ENCODE assay signal across 8 cellular contexts in genomic region chr15:60005352-60006202, GRCh38. TPM values are rescaled to one million over a fixed set of nuclear protein-coding genes. Genes with fewer than 3 reads are reported as not detected.
DNase-seq lines count a peak whose midpoint lies in the region; ATAC-seq and TF ChIP-seq lines count a peak whose summit lies in the region.

No MANE protein-coding gene starts in this region.

- DNase-seq in NCI-H82 (lab: John Stamatoyannopoulos, UW) (peak; percentile 49), NCI-H82 treated with DMSO at 0.1 percent for 48 hours (lab: John Stamatoyannopoulos, UW; ENCODE audit: unreplicated experiment) (no peak), T-cell (peak in 1 of 34 experiments; percentile 2), heart right ventricle (no peak), spleen (peak; percentile 73), thyroid gland (no peak), erythroblast (lab: John Stamatoyannopoulos, UW) (no peak)

- H3K27me3 ChIP-seq in heart right ventricle (peaks cover 39 to 100% (median 100%) of the 10 kb centered on the region in 7 donors), spleen (replicated peaks in 1 of 7) (peaks cover 22 to 100% (median 99%) of the 10 kb centered on the region in 7 donors), thyroid gland (peaks cover 93% of the 10 kb centered on the region)

- peak overlapping the region; percentile 34 to 49 for H3K27ac Mint-ChIP-seq in T-cell

- CTCF ChIA-PET in T-cell (lab: Charles Lee): interaction anchor here in 1 of 2 donors (0.6 kb wide), 1 partner anchor 344 kb away, joined by 4 read pairs; no protein-coding TSS in a partner anchor

- H3K27ac ChIP-seq in heart right ventricle (no peak overlapping the region), spleen (no peak overlapping the region), thyroid gland (no peak overlapping the region)

- peaks cover 29 to 48% (median 44%) of the 10 kb centered on the region in 3 donors for H3K4me1 Mint-ChIP-seq in T-cell

- intact Hi-C loops in heart right ventricle (cut with DNase I): no loop called here
- intact Hi-C loops in spleen (cut with DNase I; ENCODE audit: low total_unique reads): no loop called here
- intact Hi-C loops in thyroid gland (cut with DNase I): no loop called here

- H3K36me3 Mint-ChIP-seq in T-cell: peaks cover 9% of the 10 kb centered on the region

- H3K4me3 ChIP-seq in heart right ventricle (peak overlapping the region; percentile 7 to 59 (median 49)), spleen (peak overlapping the region; percentile 39 to 66 (median 50)), thyroid gland (replicated peaks in 1 of 3) (peak overlapping the region in 1 of 3 donors; percentile 30)

- TF ChIP-seq CTCF in heart right ventricle (IDR thresholded peaks at IDR 0.05) (no peak), spleen (IDR thresholded peaks at IDR 0.05 in 8 of 11, conservative IDR thresholded peaks at IDR 0.05 in 3 of 11) (no peak), thyroid gland (IDR thresholded peaks at IDR 0.05) (no peak)

- H3K9me3 ChIP-seq in heart right ventricle: no peaks in the 10 kb centered on the region
- H3K9me3 ChIP-seq in spleen: peaks cover 0 to 20% (median 0%) of the 10 kb centered on the region in 8 donors
- H3K9me3 ChIP-seq in thyroid gland: no peaks in the 10 kb centered on the region

- peaks cover 13 to 36% (median 32%) of the 10 kb centered on the region in 9 donors for H3K4me1 ChIP-seq in heart right ventricle
- peaks cover 31 to 39% (median 34%) of the 10 kb centered on the region in 6 donors for H3K4me1 ChIP-seq in spleen
- peaks cover 28 to 34% of the 10 kb centered on the region in 2 donors for H3K4me1 ChIP-seq in thyroid gland

- peaks cover 79 to 92% of the 10 kb centered on the region in 2 donors for H3K27me3 Mint-ChIP-seq in T-cell

- WGBS in heart right ventricle, 2 donors: 1 to 3% methylated on average over 77 of the region's 77 CpGs
- WGBS in spleen, 5 donors: 2 to 5% (median 4%) methylated on average over 35 to 77 of the region's 77 CpGs
- 4 to 6% methylated on average over 16 to 31 of the region's 77 CpGs for WGBS in thyroid gland, 2 donors

- peak in 2 of 4 experiments; percentile 14 to 18 for ATAC-seq in T-cell (replicated peaks in 1 of 4)
- ATAC-seq in heart right ventricle: peak in 2 of 8 donors; percentile 21 to 42
- no peak for ATAC-seq in GM19452 (IDR thresholded peaks at IDR 0.05; ENCODE audit: unreplicated experiment)

- TF ChIP-seq POLR2A in spleen (IDR thresholded peaks at IDR 0.05) (no peak), thyroid gland (IDR thresholded peaks at IDR 0.05) (no peak), erythroblast (IDR thresholded peaks at IDR 0.05; ENCODE audit: low read length) (no peak)

- peaks cover 4 to 17% (median 5%) of the 10 kb centered on the region in 3 donors for H3K9me3 Mint-ChIP-seq in T-cell

- peak overlapping the region; percentile 84 to 98 (median 87) for H3K4me3 Mint-ChIP-seq in T-cell

- POLR2A ChIA-PET in T-cell (lab: Charles Lee): interaction anchor here in 1 of 2 donors (0.6 kb wide), 1 partner anchor 167 kb away, joined by 3 read pairs; no protein-coding TSS in a partner anchor

- H3K36me3 ChIP-seq in heart right ventricle: peaks cover 0 to 5% (median 0%) of the 10 kb centered on the region in 9 donors
- H3K36me3 ChIP-seq in spleen: no peaks in the 10 kb centered on the region
- no peaks in the 10 kb centered on the region for H3K36me3 ChIP-seq in thyroid gland

RNA-seq across cellular contexts. Expression of gene FOXB1, which starts 1.5 kb away (rescaled TPM):
- total RNA-seq in T-cell (under 1 TPM in 3 of 5 donors, not detected in 2; 0.13 to 0.19 (median 0.15) TPM), heart right ventricle (not detected), spleen (under 1 TPM in 1 of 7 donors, not detected in 6; 0.13 TPM), thyroid gland (not detected)
- polyA plus RNA-seq in heart right ventricle (not detected), spleen (under 1 TPM; 0.03 to 0.13 (median 0.03) TPM)

Comparison
In these comparisons a context has a peak if more than half of its experiments do, and no peak if none do; other contexts are left out.
1. DNase-seq: peak in NCI-H82 (single experiment) and spleen (single experiment); none in NCI-H82 treated with DMSO at 0.1 percent for 48 hours (single experiment), heart right ventricle (0 of 2), thyroid gland (0 of 2) and erythroblast (0 of 2).